Comparison of ENCODE assay signal across 8 cellular contexts in genomic region chr19:58361900-58362271, GRCh38. TPM values are rescaled to one million over a fixed set of nuclear protein-coding genes. Genes with fewer than 3 reads are reported as not detected.
DNase-seq lines count a peak whose midpoint lies in the region; ATAC-seq, FAIRE-seq and TF ChIP-seq lines count a peak whose summit lies in the region.

No MANE protein-coding gene starts in this region.

- WGBS in K562 (ENCODE audit: insufficient coverage, low coverage, missing lambda C conversion rate) = 8% methylated on average over 26 of the region's 28 CpGs

- H2AFZ ChIP-seq in K562 (ENCODE audit: low read depth, low read length) = peak overlapping the region; percentile 92

- POLR2A ChIA-PET in RWPE1 (lab: Yijun Ruan, JAX; ENCODE audit: low non-redundant PET) (interaction anchor here (1.3 kb wide), 1 partner anchor 35 kb away, joined by 4 read pairs; the partner anchor contains the start of gene ZSCAN22), K562 (lab: Yijun Ruan, JAX) (interaction anchor here (0.7 to 1.9 kb wide), 11 partner anchors 9 to 133 kb away, joined by 3 to 20 read pairs (median 5); partner anchors contain the start of genes RPS5, ZNF544 and ZSCAN22)

- ATAC-seq in HG03196 (IDR thresholded peaks at IDR 0.05; ENCODE audit: unreplicated experiment) (peak; percentile 18), K562 (peak; percentile 60)

- DNase-seq in GM13977 (ENCODE audit: low spot score) (peak; percentile 70), RWPE1 (ENCODE audit: low spot score) (peak; percentile 55), K562 (ENCODE audit: extremely low read depth in 1 of 4, low spot score in 3 of 4) (peak; percentile 64 to 69 (median 66)), kidney epithelial cell (ENCODE audit: low read depth) (no peak), foreskin melanocyte (no peak)
- DNase-seq in stimulated activated CD4-positive, alpha-beta T cell treated with anti-CD3 and anti-CD28 coated beads, Interleukin-2, amount 100 ng/mL, for 48 hours = peak; percentile 32 to 42

- peaks cover 7% of the 10 kb centered on the region; the same call in 1 of the 3 replicates for H3K79me2 ChIP-seq in K562 (ENCODE audit: control insufficient read depth, insufficient read depth, low read length)

- H3K9me1 ChIP-seq in K562 (ENCODE audit: control insufficient read depth, insufficient read depth, low read length) = no peaks in the 10 kb centered on the region

- H3K27me3 ChIP-seq in K562 (ENCODE audit: control insufficient read depth in 2 of 2, insufficient read depth in 2 of 2, low read length in 2 of 2) (no peaks in the 10 kb centered on the region), kidney epithelial cell (ENCODE audit: control insufficient read depth, insufficient read depth, low read length) (peaks cover 6% of the 10 kb centered on the region)

- H3K4me3 ChIP-seq in K562 (peak overlapping the region; percentile 65), kidney epithelial cell (ENCODE audit: low read depth, low read length) (peak overlapping the region; percentile 55)

- H3K4me2 ChIP-seq in K562 (ENCODE audit: insufficient read depth, low read length) = peak overlapping the region; percentile 97

- no peaks in the 10 kb centered on the region for H4K20me1 ChIP-seq in K562 (replicated peaks; ENCODE audit: control insufficient read depth, insufficient read depth, low read length)

- TF ChIP-seq EP300 in K562 (IDR thresholded peaks at IDR 0.05; ENCODE audit: low read length) = no peak

- TF ChIP-seq CTCF in 22Rv1 (IDR thresholded peaks at IDR 0.05) (no peak), GM13977 (IDR thresholded peaks at IDR 0.05; ENCODE audit: extremely low read depth, insufficient read depth, missing control alignments) (no peak), RWPE1 (conservative IDR thresholded peaks at IDR 0.05; ENCODE audit: low read depth) (no peak), K562 (IDR thresholded peaks at IDR 0.05 in 2 of 3, conservative IDR thresholded peaks at IDR 0.05 in 1 of 3; ENCODE audit: insufficient read depth in 2 of 3, low read depth in 1 of 3, low read length in 3 of 3) (no peak), kidney epithelial cell (IDR thresholded peaks at IDR 0.05; ENCODE audit: insufficient read depth, low read length, poor library complexity, severe bottlenecking) (no peak)

- H3K9me3 ChIP-seq in K562 (replicated peaks; ENCODE audit: control insufficient read depth, insufficient read depth, low read depth, low read length) = no peaks in the 10 kb centered on the region

- H3K4me1 ChIP-seq in K562 (replicated peaks in 1 of 2; ENCODE audit: control insufficient read depth in 2 of 2, insufficient read depth in 2 of 2, low read length in 2 of 2) = peaks cover 7 to 41% of the 10 kb centered on the region in 2 experiments; a peak in 3 of 5 replicates

- peak overlapping the region; percentile 99 for H3K27ac ChIP-seq in 22Rv1
- peak overlapping the region; percentile 97 for H3K27ac ChIP-seq in RWPE1
- H3K27ac ChIP-seq in K562 (ENCODE audit: extremely low read depth, low read depth, low read length) = peak overlapping the region; percentile 97

- in situ Hi-C loops in GM13977 (cut with MboI; ENCODE audit: low pct_unique_long_range_greater_than_20kb, low sequenced_read_pairs, unreplicated experiment) = no loop called here
- in situ Hi-C loops in K562 (cut with MboI) = no loop called here

- CTCF ChIA-PET in RWPE1 (lab: Yijun Ruan, JAX) (interaction anchor here (0.9 to 1.0 kb wide), 2 partner anchors 13 to 47 kb away, joined by 3 to 4 read pairs; partner anchors contain the start of gene ZNF584), K562 (lab: Yijun Ruan, JAX; ENCODE audit: low intra/inter-chr PET ratio) (no interaction called here)

- H3K9ac ChIP-seq in K562 (ENCODE audit: insufficient read depth in 1 of 2, low read depth in 2 of 2, low read length in 2 of 2) = peak overlapping the region; percentile 97 to 99

- intact Hi-C loops in K562 (cut with micrococcal nuclease) = loop anchor here (2.0 kb wide), 2 partner anchors 19 to 57 kb away; partner anchors contain the start of genes ERVK3-1 and ZNF837

- H3K36me3 ChIP-seq in K562 (ENCODE audit: control insufficient read depth, insufficient read depth, low read length) (no peaks in the 10 kb centered on the region), kidney epithelial cell (ENCODE audit: control insufficient read depth, insufficient read depth, low read length) (no peaks in the 10 kb centered on the region)

- TF ChIP-seq POLR2A in K562 (conservative IDR thresholded peaks at IDR 0.05) = no peak

- no peak for FAIRE-seq in K562 (lab: Jason Lieb, UNC)

- no TSS peak for BruUV-seq in K562 (replicated peaks; lab: Mats Ljungman, UMichigan)

- no peak for TF ChIP-seq RAD21 in K562 (CRISPR knock-in tag; conservative IDR thresholded peaks at IDR 0.05 in 1 of 2, IDR thresholded peaks at IDR 0.05 in 1 of 2)

RNA-seq across cellular contexts. Expression of gene ZNF497, which starts 0.7 kb away (rescaled TPM):
- 4.1 and 7.1 TPM in 2 replicates for total RNA-seq in K562 (2011; cell fraction: chromatin; rRNA removed; ENCODE audit: low replicate concordance)
- total RNA-seq in K562 (2011; cell fraction: nucleolus; rRNA removed) = 3.7 and 6.0 TPM in 2 replicates
- 1.8 and 2.1 TPM in 2 replicates for total RNA-seq in K562 (2011; cell fraction: nucleoplasm; rRNA removed)
- total RNA-seq in K562 (2014; rRNA removed) (0.45 and 0.98 TPM in 2 replicates), K562 (2014; rRNA removed; fragmentation: Illumina TruSeq; extraction: Trizol) (0.22 and 0.29 TPM in 2 replicates), K562 (2015; rRNA removed; fragmentation: Illumina TruSeq; extraction: Trizol) (0.43 and 0.57 TPM in 2 replicates), K562 (2021) (0.89 and 0.96 TPM in 2 replicates), kidney epithelial cell (0.58 and 3.1 TPM in 2 replicates)
- polyA plus RNA-seq in K562 (2011; rRNA removed) (0.96 and 0.98 TPM in 2 replicates), K562 (2014; fragmentation: Illumina TruSeq; extraction: Trizol) (0.24 and 0.36 TPM in 2 replicates), K562 (2014; fragmentation: Nextera tagmentation; extraction: Ambion mirVana) (under 1 TPM in 1 of 2 experiments, not detected in 1; 0.06 TPM), K562 (2014; rRNA removed) (0.56 and 0.63 TPM in 2 replicates)
- polyA plus RNA-seq in K562 (2011; cell fraction: cytosol; rRNA removed) = 0.81 and 2.7 TPM in 2 replicates
- polyA plus RNA-seq in K562 (2011; cell fraction: nucleus; rRNA removed) = 3.2 and 8.8 TPM in 2 replicates
- 1.0 and 2.0 TPM in 2 replicates for polyA plus RNA-seq in K562 (2012)
- 0.74 and 0.93 TPM in 2 replicates for polyA minus RNA-seq in K562 (2011; rRNA and poly(A)+ RNA removed)
- polyA minus RNA-seq in K562 (2011; cell fraction: cytosol; rRNA and poly(A)+ RNA removed) = 0.57 and 0.82 TPM in 2 replicates
- 1.5 and 2.1 TPM in 2 replicates for polyA minus RNA-seq in K562 (2011; cell fraction: nucleus; rRNA and poly(A)+ RNA removed)

RNA-seq across cellular contexts. Expression of gene A1BG, which starts 8.6 kb away (rescaled TPM):
- 2.7 and 6.5 TPM in 2 replicates for total RNA-seq in K562 (2011; cell fraction: chromatin; rRNA removed; ENCODE audit: low replicate concordance)
- 3.0 and 4.8 TPM in 2 replicates for total RNA-seq in K562 (2011; cell fraction: nucleolus; rRNA removed)
- total RNA-seq in K562 (2011; cell fraction: nucleoplasm; rRNA removed) = 4.9 and 5.3 TPM in 2 replicates
- total RNA-seq in K562 (2014; rRNA removed) (19.8 and 24.6 TPM in 2 replicates), K562 (2014; rRNA removed; fragmentation: Illumina TruSeq; extraction: Trizol) (0.76 and 0.96 TPM in 2 replicates), K562 (2015; rRNA removed; fragmentation: Illumina TruSeq; extraction: Trizol) (3.1 and 3.6 TPM in 2 replicates), K562 (2021) (11.8 and 12.1 TPM in 2 replicates), kidney epithelial cell (6.7 and 8.1 TPM in 2 replicates)
- polyA plus RNA-seq in K562 (2011; rRNA removed) (2.6 and 5.7 TPM in 2 replicates), K562 (2014; fragmentation: Illumina TruSeq; extraction: Trizol) (0.10 and 1.5 TPM in 2 replicates), K562 (2014; fragmentation: Nextera tagmentation; extraction: Ambion mirVana) (1 to 10 TPM; 1.2 to 2.4 TPM), K562 (2014; rRNA removed) (14.0 and 15.9 TPM in 2 replicates)
- polyA plus RNA-seq in K562 (2011; cell fraction: cytosol; rRNA removed) = 14.5 and 55.0 TPM in 2 replicates
- polyA plus RNA-seq in K562 (2011; cell fraction: nucleus; rRNA removed) = 4.9 and 5.4 TPM in 2 replicates
- 12.0 and 15.2 TPM in 2 replicates for polyA plus RNA-seq in K562 (2012)
- polyA minus RNA-seq in K562 (2011; rRNA and poly(A)+ RNA removed) = 0.51 and 0.56 TPM in 2 replicates
- 0.48 and 3.5 TPM in 2 replicates for polyA minus RNA-seq in K562 (2011; cell fraction: cytosol; rRNA and poly(A)+ RNA removed)
- 1.3 and 1.6 TPM in 2 replicates for polyA minus RNA-seq in K562 (2011; cell fraction: nucleus; rRNA and poly(A)+ RNA removed)

RNA-seq across cellular contexts. Expression of gene ZNF837, which starts 18.9 kb away (rescaled TPM):
- 1.00 TPM in 1 of 2 replicates, not detected in the other for total RNA-seq in K562 (2011; cell fraction: chromatin; rRNA removed; ENCODE audit: low replicate concordance)
- total RNA-seq in K562 (2011; cell fraction: nucleolus; rRNA removed) = 0.83 and 1.1 TPM in 2 replicates
- 0.31 and 0.37 TPM in 2 replicates for total RNA-seq in K562 (2011; cell fraction: nucleoplasm; rRNA removed)
- 1.8 and 2.1 TPM in 2 replicates for total RNA-seq in K562 (2014; rRNA removed)
- total RNA-seq in K562 (2014; rRNA removed; fragmentation: Illumina TruSeq; extraction: Trizol) = not detected in 2 replicates
- 0.11 TPM in 2 replicates for total RNA-seq in K562 (2015; rRNA removed; fragmentation: Illumina TruSeq; extraction: Trizol)
- total RNA-seq in K562 (2021) = 0.54 and 1.2 TPM in 2 replicates
- 0.21 and 0.28 TPM in 2 replicates for polyA plus RNA-seq in K562 (2011; rRNA removed)
- 0.55 and 3.2 TPM in 2 replicates for polyA plus RNA-seq in K562 (2011; cell fraction: cytosol; rRNA removed)
- polyA plus RNA-seq in K562 (2011; cell fraction: nucleus; rRNA removed) = 0.62 and 1.3 TPM in 2 replicates
- polyA plus RNA-seq in K562 (2012) = 0.43 and 1.1 TPM in 2 replicates
- 0.10 TPM in 1 of 2 replicates, not detected in the other for polyA plus RNA-seq in K562 (2014; fragmentation: Illumina TruSeq; extraction: Trizol)
- not detected for polyA plus RNA-seq in K562 (2014; fragmentation: Nextera tagmentation; extraction: Ambion mirVana)
- polyA plus RNA-seq in K562 (2014; rRNA removed) = 0.57 and 0.73 TPM in 2 replicates
- not detected in 2 replicates for polyA minus RNA-seq in K562 (2011; rRNA and poly(A)+ RNA removed)
- 0.67 and 1.1 TPM in 2 replicates for polyA minus RNA-seq in K562 (2011; cell fraction: cytosol; rRNA and poly(A)+ RNA removed)
- 0.44 and 0.54 TPM in 2 replicates for polyA minus RNA-seq in K562 (2011; cell fraction: nucleus; rRNA and poly(A)+ RNA removed)
- total RNA-seq in kidney epithelial cell = 4.3 and 5.9 TPM in 2 replicates

RNA-seq across cellular contexts. Expression of gene RPS5, which starts 25.2 kb away (rescaled TPM):
- total RNA-seq in K562 (2011; cell fraction: chromatin; rRNA removed; ENCODE audit: low replicate concordance) = 345 and 934 TPM in 2 replicates
- 1,499 and 1,711 TPM in 2 replicates for total RNA-seq in K562 (2011; cell fraction: nucleolus; rRNA removed)
- 1,436 and 2,256 TPM in 2 replicates for total RNA-seq in K562 (2011; cell fraction: nucleoplasm; rRNA removed)
- 3,570 and 3,842 TPM in 2 replicates for total RNA-seq in K562 (2014; rRNA removed)
- 800 and 1,228 TPM in 2 replicates for total RNA-seq in K562 (2014; rRNA removed; fragmentation: Illumina TruSeq; extraction: Trizol)
- total RNA-seq in K562 (2015; rRNA removed; fragmentation: Illumina TruSeq; extraction: Trizol) = 1,556 and 1,583 TPM in 2 replicates
- total RNA-seq in K562 (2021) = 2,248 and 2,336 TPM in 2 replicates
- polyA plus RNA-seq in K562 (2011; rRNA removed) = 3,238 and 3,879 TPM in 2 replicates
- 6,312 and 9,379 TPM in 2 replicates for polyA plus RNA-seq in K562 (2011; cell fraction: cytosol; rRNA removed)
- 1,727 and 2,219 TPM in 2 replicates for polyA plus RNA-seq in K562 (2011; cell fraction: nucleus; rRNA removed)
- 2,682 and 3,255 TPM in 2 replicates for polyA plus RNA-seq in K562 (2012)
- polyA plus RNA-seq in K562 (2014; fragmentation: Illumina TruSeq; extraction: Trizol) = 1,865 and 2,679 TPM in 2 replicates
- polyA plus RNA-seq in K562 (2014; fragmentation: Nextera tagmentation; extraction: Ambion mirVana) = 1,000 to 10,000 TPM; 2,484 to 2,751 TPM
- 3,494 and 3,885 TPM in 2 replicates for polyA plus RNA-seq in K562 (2014; rRNA removed)
- 2,086 and 2,630 TPM in 2 replicates for polyA minus RNA-seq in K562 (2011; rRNA and poly(A)+ RNA removed)
- polyA minus RNA-seq in K562 (2011; cell fraction: cytosol; rRNA and poly(A)+ RNA removed) = 1,081 and 1,118 TPM in 2 replicates
- 377 and 605 TPM in 2 replicates for polyA minus RNA-seq in K562 (2011; cell fraction: nucleus; rRNA and poly(A)+ RNA removed)
- 2,403 and 2,550 TPM in 2 replicates for total RNA-seq in kidney epithelial cell

RNA-seq across cellular contexts. Expression of gene RNF225, which starts 33.6 kb away (rescaled TPM):
- 0.46 and 1.3 TPM in 2 replicates for total RNA-seq in K562 (2011; cell fraction: chromatin; rRNA removed; ENCODE audit: low replicate concordance)
- total RNA-seq in K562 (2011; cell fraction: nucleolus; rRNA removed) = 3.0 and 3.7 TPM in 2 replicates
- 1.4 TPM in 1 of 2 replicates, not detected in the other for total RNA-seq in K562 (2011; cell fraction: nucleoplasm; rRNA removed)
- 0.37 TPM in 1 of 2 replicates, not detected in the other for total RNA-seq in K562 (2014; rRNA removed)
- not detected in 2 replicates for total RNA-seq in K562 (2014; rRNA removed; fragmentation: Illumina TruSeq; extraction: Trizol)
- not detected in 2 replicates for total RNA-seq in K562 (2015; rRNA removed; fragmentation: Illumina TruSeq; extraction: Trizol)
- total RNA-seq in K562 (2021) = 0.31 and 0.33 TPM in 2 replicates
- polyA plus RNA-seq in K562 (2011; rRNA removed) = not detected in 2 replicates
- not detected in 2 replicates for polyA plus RNA-seq in K562 (2011; cell fraction: cytosol; rRNA removed)
- polyA plus RNA-seq in K562 (2011; cell fraction: nucleus; rRNA removed) = 0.11 and 0.23 TPM in 2 replicates
- not detected in 2 replicates for polyA plus RNA-seq in K562 (2012)
- not detected in 2 replicates for polyA plus RNA-seq in K562 (2014; fragmentation: Illumina TruSeq; extraction: Trizol)
- not detected for polyA plus RNA-seq in K562 (2014; fragmentation: Nextera tagmentation; extraction: Ambion mirVana)
- polyA plus RNA-seq in K562 (2014; rRNA removed) = not detected in 2 replicates
- polyA minus RNA-seq in K562 (2011; rRNA and poly(A)+ RNA removed) = not detected in 2 replicates
- not detected in 2 replicates for polyA minus RNA-seq in K562 (2011; cell fraction: cytosol; rRNA and poly(A)+ RNA removed)
- 1.3 and 1.6 TPM in 2 replicates for polyA minus RNA-seq in K562 (2011; cell fraction: nucleus; rRNA and poly(A)+ RNA removed)
- not detected in 2 replicates for total RNA-seq in kidney epithelial cell

Comparison
In these comparisons a context has a peak if more than half of its experiments do, and no peak if none do; other contexts are left out.
1. DNase-seq: peak in GM13977 (single experiment), RWPE1 (single experiment), K562 (4 of 4) and stimulated activated CD4-positive, alpha-beta T cell treated with anti-CD3 and anti-CD28 coated beads, Interleukin-2, amount 100 ng/mL, for 48 hours (2 of 2); none in kidney epithelial cell (single experiment) and foreskin melanocyte (single experiment).
2. Peak in every context shown above with its lines, with median percentiles within 50 percentile points of each other: H3K27ac ChIP-seq.